In the genomic region with DNA sequence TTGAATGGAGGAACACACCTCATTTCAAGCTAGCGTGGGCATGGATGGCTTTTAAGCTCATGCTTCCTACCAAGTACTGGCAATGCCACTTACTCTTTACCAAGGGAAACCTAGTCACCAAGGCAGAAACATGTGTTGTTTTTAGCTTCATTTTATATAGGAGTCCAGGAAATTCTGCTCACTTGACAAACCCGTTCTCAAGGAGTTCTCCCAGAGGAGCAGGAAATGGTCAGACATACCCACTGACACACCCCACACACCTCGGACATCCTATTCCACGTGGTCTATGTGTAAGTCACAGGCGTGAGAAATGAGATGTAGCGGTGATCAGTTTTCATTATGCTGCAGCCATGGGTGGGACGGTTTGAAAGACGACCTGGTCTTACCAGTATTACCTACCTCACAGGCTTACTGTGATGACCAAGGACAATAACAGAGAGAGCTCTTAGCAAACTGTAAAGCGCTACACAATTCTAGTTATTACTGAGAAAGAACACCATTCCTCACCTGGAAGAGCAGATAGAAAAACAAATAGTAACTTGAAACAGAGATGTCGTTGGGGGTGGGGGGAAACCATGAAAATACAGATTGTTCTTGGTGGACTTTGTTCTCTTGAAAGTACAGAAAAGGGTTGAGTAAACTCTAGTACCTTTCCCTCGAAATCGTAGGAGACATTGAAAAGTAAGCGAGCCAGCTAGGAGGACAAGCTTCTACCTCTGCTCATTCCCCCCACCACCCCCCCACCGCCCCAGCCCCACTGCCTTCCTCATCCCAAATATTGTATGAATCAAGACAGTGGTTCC, we compare ENCODE assay signal across 1 cellular context.
TF ChIP-seq lines count a peak whose summit lies in the region.

No MANE protein-coding gene starts in this region.

TF ChIP-seq in HepG2, 621 proteins besides CTCF, POLR2A, EP300 and RAD21 (continued from another document):
- TF ChIP-seq, protein P1, sequence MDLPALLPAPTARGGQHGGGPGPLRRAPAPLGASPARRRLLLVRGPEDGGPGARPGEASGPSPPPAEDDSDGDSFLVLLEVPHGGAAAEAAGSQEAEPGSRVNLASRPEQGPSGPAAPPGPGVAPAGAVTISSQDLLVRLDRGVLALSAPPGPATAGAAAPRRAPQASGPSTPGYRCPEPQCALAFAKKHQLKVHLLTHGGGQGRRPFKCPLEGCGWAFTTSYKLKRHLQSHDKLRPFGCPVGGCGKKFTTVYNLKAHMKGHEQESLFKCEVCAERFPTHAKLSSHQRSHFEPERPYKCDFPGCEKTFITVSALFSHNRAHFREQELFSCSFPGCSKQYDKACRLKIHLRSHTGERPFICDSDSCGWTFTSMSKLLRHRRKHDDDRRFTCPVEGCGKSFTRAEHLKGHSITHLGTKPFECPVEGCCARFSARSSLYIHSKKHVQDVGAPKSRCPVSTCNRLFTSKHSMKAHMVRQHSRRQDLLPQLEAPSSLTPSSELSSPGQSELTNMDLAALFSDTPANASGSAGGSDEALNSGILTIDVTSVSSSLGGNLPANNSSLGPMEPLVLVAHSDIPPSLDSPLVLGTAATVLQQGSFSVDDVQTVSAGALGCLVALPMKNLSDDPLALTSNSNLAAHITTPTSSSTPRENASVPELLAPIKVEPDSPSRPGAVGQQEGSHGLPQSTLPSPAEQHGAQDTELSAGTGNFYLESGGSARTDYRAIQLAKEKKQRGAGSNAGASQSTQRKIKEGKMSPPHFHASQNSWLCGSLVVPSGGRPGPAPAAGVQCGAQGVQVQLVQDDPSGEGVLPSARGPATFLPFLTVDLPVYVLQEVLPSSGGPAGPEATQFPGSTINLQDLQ (CRISPR knock-in tag; IDR thresholded peaks at IDR 0.05), result no peak
